Comparison of ENCODE assay signal across 8 cellular contexts in the genomic region with DNA sequence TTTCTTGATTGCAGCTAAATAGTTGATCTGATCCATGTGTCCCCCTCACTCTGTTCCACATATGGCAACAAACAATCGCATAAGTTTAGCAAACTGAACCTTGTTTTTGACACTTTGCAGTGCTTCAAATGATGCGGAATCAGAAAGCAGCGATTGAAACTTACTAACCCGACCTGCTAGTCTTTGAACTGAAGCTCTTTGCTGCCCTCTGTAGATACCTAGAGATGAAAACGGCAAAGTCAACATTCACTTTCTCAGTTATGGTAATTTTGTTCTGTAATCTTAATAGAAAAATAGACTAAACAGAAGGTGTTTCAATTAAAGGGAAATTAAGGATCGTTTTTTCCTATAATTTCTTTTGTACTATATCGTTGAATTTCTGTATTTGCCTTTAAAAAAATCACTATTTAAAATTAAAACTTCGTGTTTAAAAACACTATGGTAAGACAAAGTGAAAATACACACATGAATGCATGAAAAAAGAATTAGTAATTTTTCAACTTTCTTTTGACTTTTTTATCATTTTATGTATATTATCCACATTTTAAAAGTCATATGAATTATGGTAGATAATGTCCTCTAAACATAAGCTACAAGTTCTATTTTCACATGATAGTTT.
DNase-seq lines count a peak whose midpoint lies in the region; ATAC-seq and TF ChIP-seq lines count a peak whose summit lies in the region.

No MANE protein-coding gene starts in this region.

- H3K4me1 Mint-ChIP-seq in progenitor cell of endocrine pancreas (ENCODE audit: low read depth): no peaks in the 10 kb centered on the region
- no peaks in the 10 kb centered on the region for H3K4me1 Mint-ChIP-seq in activated T-cell treated with anti-CD3 and anti-CD28 coated beads, Interleukin-2, amount 50 U/mL, for 24 hours (ENCODE audit: low read depth)

- H3K36me3 Mint-ChIP-seq in progenitor cell of endocrine pancreas (ENCODE audit: insufficient read depth): no peaks in the 10 kb centered on the region
- no peaks in the 10 kb centered on the region for H3K36me3 Mint-ChIP-seq in activated T-cell treated with anti-CD3 and anti-CD28 coated beads, Interleukin-2, amount 50 U/mL, for 24 hours (ENCODE audit: low read depth)

- no peak overlapping the region for H3K4me3 Mint-ChIP-seq in progenitor cell of endocrine pancreas (ENCODE audit: low read depth)
- H3K4me3 Mint-ChIP-seq in activated T-cell treated with anti-CD3 and anti-CD28 coated beads, Interleukin-2, amount 50 U/mL, for 24 hours: no peak overlapping the region

- no peak for ATAC-seq in HG03520 (IDR thresholded peaks at IDR 0.05; ENCODE audit: unreplicated experiment)

- TF ChIP-seq CTCF in progenitor cell of endocrine pancreas (IDR thresholded peaks at IDR 0.05; ENCODE audit: unreplicated experiment): peak; percentile 76

- H3K27me3 Mint-ChIP-seq in progenitor cell of endocrine pancreas: no peaks in the 10 kb centered on the region
- H3K27me3 Mint-ChIP-seq in activated T-cell treated with anti-CD3 and anti-CD28 coated beads, Interleukin-2, amount 50 U/mL, for 24 hours: no peaks in the 10 kb centered on the region

- H3K9me3 Mint-ChIP-seq in progenitor cell of endocrine pancreas (ENCODE audit: low read depth): peaks cover 8% of the 10 kb centered on the region
- no peaks in the 10 kb centered on the region for H3K9me3 Mint-ChIP-seq in activated T-cell treated with anti-CD3 and anti-CD28 coated beads, Interleukin-2, amount 50 U/mL, for 24 hours

- DNase-seq in DMS 273 (lab: John Stamatoyannopoulos, UW; ENCODE audit: unreplicated experiment): peak; percentile 79
- no peak for DNase-seq in DMS 273 treated with DMSO at 0.1 percent for 48 hours (lab: John Stamatoyannopoulos, UW)
- DNase-seq in M059J (ENCODE audit: low read depth): peak; percentile 64
- DNase-seq in SHP77 (lab: John Stamatoyannopoulos, UW): peak; percentile 38 to 57
- peak; percentile 75 for DNase-seq in fibroblast of peridontal ligament (ENCODE audit: extremely low read depth)
- DNase-seq in progenitor cell of endocrine pancreas (ENCODE audit: low spot score, unreplicated experiment): no peak
- DNase-seq in activated T-cell treated with anti-CD3 and anti-CD28 coated beads, Interleukin-2, amount 50 U/mL, for 24 hours: no peak

- H3K27ac Mint-ChIP-seq in progenitor cell of endocrine pancreas: no peak overlapping the region
- H3K27ac Mint-ChIP-seq in activated T-cell treated with anti-CD3 and anti-CD28 coated beads, Interleukin-2, amount 50 U/mL, for 24 hours: no peak overlapping the region

Comparison
In these comparisons a context has a peak if more than half of its experiments do, and no peak if none do; other contexts are left out.
1. DNase-seq: peak in DMS 273 (single experiment), M059J (single experiment), SHP77 (2 of 2) and fibroblast of peridontal ligament (single experiment); none in DMS 273 treated with DMSO at 0.1 percent for 48 hours (single experiment), progenitor cell of endocrine pancreas (single experiment) and activated T-cell treated with anti-CD3 and anti-CD28 coated beads, Interleukin-2, amount 50 U/mL, for 24 hours (single experiment).